1 cellular context compared by ENCODE assay signal in the genomic region with DNA sequence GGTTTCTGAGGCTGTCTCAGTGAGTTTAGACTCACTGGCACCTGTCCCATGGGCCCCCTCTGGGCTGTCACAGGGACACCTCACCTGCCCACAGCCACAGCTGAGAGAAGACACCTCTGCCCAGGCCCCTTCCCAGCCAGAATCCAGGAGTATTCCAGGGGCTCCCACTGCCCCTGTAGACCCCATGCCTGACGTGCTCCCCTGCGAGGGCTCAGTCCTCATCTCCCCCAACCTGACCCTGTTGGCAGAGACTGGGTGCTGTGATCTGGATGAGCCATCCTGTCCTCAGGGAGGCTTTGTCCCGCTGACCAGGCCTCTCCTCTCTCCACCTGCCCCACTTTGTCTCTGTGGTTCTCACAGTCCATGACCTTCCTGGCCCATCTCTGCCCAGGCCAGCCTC.
TF ChIP-seq lines count a peak whose summit lies in the region.

No MANE protein-coding gene starts in this region.

TF ChIP-seq in GM23338, 12 proteins besides CTCF, POLR2A, EP300 and RAD21:
- TF ChIP-seq ZNF462 (CRISPR knock-in tag; IDR thresholded peaks at IDR 0.05) (no peak), POLR2AphosphoS5 (IDR thresholded peaks at IDR 0.05; ENCODE audit: low read depth) (no peak), EZH2 (IDR thresholded peaks at IDR 0.05; ENCODE audit: low read depth, unreplicated experiment) (no peak), NANOG (IDR thresholded peaks at IDR 0.05; ENCODE audit: borderline replicate concordance) (no peak), CREB1 (CRISPR knock-in tag; IDR thresholded peaks at IDR 0.05; ENCODE audit: low read depth) (no peak), ZNF331 (CRISPR knock-in tag; IDR thresholded peaks at IDR 0.05; ENCODE audit: low read depth) (no peak), JUNB (IDR thresholded peaks at IDR 0.05; ENCODE audit: unreplicated experiment) (no peak), ZNF114 (CRISPR knock-in tag; IDR thresholded peaks at IDR 0.05) (no peak), STAT1 (IDR thresholded peaks at IDR 0.05; ENCODE audit: unreplicated experiment) (no peak), EZH2phosphoT487 (IDR thresholded peaks at IDR 0.05; ENCODE audit: unreplicated experiment) (no peak)
- TF ChIP-seq, protein P1, sequence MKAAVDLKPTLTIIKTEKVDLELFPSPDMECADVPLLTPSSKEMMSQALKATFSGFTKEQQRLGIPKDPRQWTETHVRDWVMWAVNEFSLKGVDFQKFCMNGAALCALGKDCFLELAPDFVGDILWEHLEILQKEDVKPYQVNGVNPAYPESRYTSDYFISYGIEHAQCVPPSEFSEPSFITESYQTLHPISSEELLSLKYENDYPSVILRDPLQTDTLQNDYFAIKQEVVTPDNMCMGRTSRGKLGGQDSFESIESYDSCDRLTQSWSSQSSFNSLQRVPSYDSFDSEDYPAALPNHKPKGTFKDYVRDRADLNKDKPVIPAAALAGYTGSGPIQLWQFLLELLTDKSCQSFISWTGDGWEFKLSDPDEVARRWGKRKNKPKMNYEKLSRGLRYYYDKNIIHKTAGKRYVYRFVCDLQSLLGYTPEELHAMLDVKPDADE (IDR thresholded peaks at IDR 0.05), result no peak
- TF ChIP-seq, protein P2, sequence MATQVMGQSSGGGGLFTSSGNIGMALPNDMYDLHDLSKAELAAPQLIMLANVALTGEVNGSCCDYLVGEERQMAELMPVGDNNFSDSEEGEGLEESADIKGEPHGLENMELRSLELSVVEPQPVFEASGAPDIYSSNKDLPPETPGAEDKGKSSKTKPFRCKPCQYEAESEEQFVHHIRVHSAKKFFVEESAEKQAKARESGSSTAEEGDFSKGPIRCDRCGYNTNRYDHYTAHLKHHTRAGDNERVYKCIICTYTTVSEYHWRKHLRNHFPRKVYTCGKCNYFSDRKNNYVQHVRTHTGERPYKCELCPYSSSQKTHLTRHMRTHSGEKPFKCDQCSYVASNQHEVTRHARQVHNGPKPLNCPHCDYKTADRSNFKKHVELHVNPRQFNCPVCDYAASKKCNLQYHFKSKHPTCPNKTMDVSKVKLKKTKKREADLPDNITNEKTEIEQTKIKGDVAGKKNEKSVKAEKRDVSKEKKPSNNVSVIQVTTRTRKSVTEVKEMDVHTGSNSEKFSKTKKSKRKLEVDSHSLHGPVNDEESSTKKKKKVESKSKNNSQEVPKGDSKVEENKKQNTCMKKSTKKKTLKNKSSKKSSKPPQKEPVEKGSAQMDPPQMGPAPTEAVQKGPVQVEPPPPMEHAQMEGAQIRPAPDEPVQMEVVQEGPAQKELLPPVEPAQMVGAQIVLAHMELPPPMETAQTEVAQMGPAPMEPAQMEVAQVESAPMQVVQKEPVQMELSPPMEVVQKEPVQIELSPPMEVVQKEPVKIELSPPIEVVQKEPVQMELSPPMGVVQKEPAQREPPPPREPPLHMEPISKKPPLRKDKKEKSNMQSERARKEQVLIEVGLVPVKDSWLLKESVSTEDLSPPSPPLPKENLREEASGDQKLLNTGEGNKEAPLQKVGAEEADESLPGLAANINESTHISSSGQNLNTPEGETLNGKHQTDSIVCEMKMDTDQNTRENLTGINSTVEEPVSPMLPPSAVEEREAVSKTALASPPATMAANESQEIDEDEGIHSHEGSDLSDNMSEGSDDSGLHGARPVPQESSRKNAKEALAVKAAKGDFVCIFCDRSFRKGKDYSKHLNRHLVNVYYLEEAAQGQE (IDR thresholded peaks at IDR 0.05; ENCODE audit: unreplicated experiment), result no peak
